In genomic region chr7:132161231-132161915, GRCh38 we compare ENCODE assay signal across 1 cellular context.
TF ChIP-seq lines count a peak whose summit lies in the region.

No MANE protein-coding gene starts in this region.

TF ChIP-seq in SK-N-SH treated with all-trans-retinoic acid at 6 μM for 48 hours, 23 proteins besides CTCF, POLR2A, EP300 and RAD21 (continued from another document):
- no peak for TF ChIP-seq CSRNP3 (CRISPR knock-in tag; IDR thresholded peaks at IDR 0.05)
- TF ChIP-seq BACH2 (CRISPR knock-in tag; IDR thresholded peaks at IDR 0.05; ENCODE audit: borderline replicate concordance), result no peak
- no peak for TF ChIP-seq ZFP3 (CRISPR knock-in tag; IDR thresholded peaks at IDR 0.05)
- no peak for TF ChIP-seq OSR1 (CRISPR knock-in tag; IDR thresholded peaks at IDR 0.05)
